14 cellular contexts compared by ENCODE assay signal in genomic region chr2:121579326-121579725, GRCh38. TPM values are rescaled to one million over a fixed set of nuclear protein-coding genes. Genes with fewer than 3 reads are reported as not detected.
"Had no signal": no experiment of that assay in that cellular context is flagged by ENCODE, and none has a peak within 500 bp of the region (broad histone marks: within the 10 kb centered on the region; RNA-seq: fewer than 3 reads in every experiment).

No MANE protein-coding gene starts in this region.

- H3K36me3 Mint-ChIP-seq: activated CD4-positive, alpha-beta memory T cell treated with anti-CD3 and anti-CD28 coated beads for 36 hours had no signal

- H3K27me3 Mint-ChIP-seq: activated CD4-positive, alpha-beta memory T cell treated with anti-CD3 and anti-CD28 coated beads for 36 hours; activated naive CD8-positive, alpha-beta T cell treated with anti-CD3 and anti-CD28 coated beads, Interleukin-2, amount 50 U/mL, for 24 hours had no signal

- H3K27ac Mint-ChIP-seq: activated CD4-positive, alpha-beta memory T cell treated with anti-CD3 and anti-CD28 coated beads for 36 hours; activated naive CD8-positive, alpha-beta T cell treated with anti-CD3 and anti-CD28 coated beads, Interleukin-2, amount 50 U/mL, for 24 hours had no signal

- H3K9me3 Mint-ChIP-seq: activated CD4-positive, alpha-beta memory T cell treated with anti-CD3 and anti-CD28 coated beads for 36 hours; activated naive CD8-positive, alpha-beta T cell treated with anti-CD3 and anti-CD28 coated beads, Interleukin-2, amount 50 U/mL, for 24 hours had no signal

- ATAC-seq: activated naive CD8-positive, alpha-beta T cell treated with anti-CD3 and anti-CD28 coated beads, Interleukin-2, amount 50 U/mL, for 24 hours had no signal

- H3K36me3 ChIP-seq: colonic mucosa, neutrophil, stomach had no signal

- H3K4me1 ChIP-seq: colonic mucosa had no signal

- H3K4me3 Mint-ChIP-seq: activated CD4-positive, alpha-beta memory T cell treated with anti-CD3 and anti-CD28 coated beads for 36 hours; activated naive CD8-positive, alpha-beta T cell treated with anti-CD3 and anti-CD28 coated beads, Interleukin-2, amount 50 U/mL, for 24 hours had no signal

- H3K9me3 ChIP-seq: colonic mucosa, neutrophil, stomach had no signal

- H3K4me3 ChIP-seq: colonic mucosa, skin epidermis, stomach had no signal

- H3K27ac ChIP-seq: colonic mucosa, neutrophil, skin epidermis, stomach had no signal

- DNase-seq: activated CD4-positive, alpha-beta memory T cell treated with anti-CD3 and anti-CD28 coated beads for 36 hours; activated CD4-positive, alpha-beta T cell treated with anti-CD3 and anti-CD28 coated beads for 1 hour; activated naive CD4-positive, alpha-beta T cell treated with Interleukin-2 at 50 U/mL for 16 hours; activated naive CD8-positive, alpha-beta T cell treated with anti-CD3 and anti-CD28 coated beads, Interleukin-2, amount 50 U/mL, for 24 hours; colonic mucosa; kidney; midbrain; posterior cingulate gyrus; stomach; T-helper 9 cell had no signal

- H3K27me3 ChIP-seq: colonic mucosa, neutrophil, stomach had no signal

RNA-seq across cellular contexts. Expression of gene RNU4ATAC, which starts 48.6 kb away (rescaled TPM):
- total RNA-seq: activated CD4-positive, alpha-beta memory T cell treated with anti-CD3 and anti-CD28 coated beads for 36 hours; cardiac septum; colonic mucosa; endothelial cell of umbilical vein had no signal
